In the genomic region with DNA sequence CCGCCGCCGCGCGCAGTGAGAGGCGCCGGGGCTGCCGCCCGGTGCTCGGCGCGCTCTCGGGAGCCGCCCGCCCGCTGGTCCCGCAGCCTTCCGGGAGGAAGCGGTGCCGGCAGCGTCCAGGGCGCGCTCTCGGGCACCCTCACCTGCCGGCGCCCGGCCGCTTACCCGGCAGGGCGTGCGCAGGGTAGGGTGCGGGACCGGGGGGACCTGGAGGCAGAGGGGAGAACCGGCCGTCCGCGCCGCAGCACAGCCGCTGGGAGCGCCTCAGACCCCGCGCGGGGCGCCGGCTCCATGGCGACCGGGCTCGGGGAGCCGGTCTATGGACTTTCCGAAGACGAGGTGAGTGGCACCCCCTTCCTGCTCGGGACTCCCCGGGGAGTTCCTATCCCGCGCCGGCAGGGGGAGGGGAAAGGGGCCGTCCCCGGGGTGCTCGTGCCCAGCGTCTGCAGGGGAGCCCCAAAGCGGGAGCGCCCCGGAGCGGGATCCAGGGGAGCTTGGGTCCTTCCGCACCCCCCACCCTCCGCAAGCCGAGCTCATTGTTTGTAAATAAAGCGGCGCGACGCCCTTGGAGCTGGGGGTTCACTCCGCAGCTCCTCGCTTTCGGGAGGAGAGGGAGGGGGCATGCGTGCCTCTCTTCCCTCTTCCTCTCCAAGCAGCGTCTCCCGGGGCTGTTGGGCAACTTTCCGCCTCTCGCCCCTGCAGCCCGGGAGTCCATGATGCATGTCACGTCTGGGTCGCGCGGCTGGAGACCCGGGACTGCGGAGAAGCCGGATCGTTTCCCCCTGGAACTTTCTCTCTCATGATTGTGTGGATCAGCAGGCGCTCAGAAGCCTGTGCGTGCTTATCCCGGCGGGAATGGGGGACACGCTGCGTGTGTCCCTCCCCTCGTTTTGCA, we compare ENCODE assay signal across 1 cellular context.
TF ChIP-seq lines count a peak whose summit lies in the region.

No MANE protein-coding gene starts in this region.

TF ChIP-seq in HEK293, 187 proteins besides CTCF, POLR2A, EP300 and RAD21 (continued from another document):
- TF ChIP-seq ZBTB44 (tag by site-specific recombination; IDR thresholded peaks at IDR 0.05) (no peak), ZNF792 (tag by site-specific recombination; IDR thresholded peaks at IDR 0.05) (no peak), ZNF785 (tag by site-specific recombination; IDR thresholded peaks at IDR 0.05) (no peak), ZNF423 (tag by site-specific recombination; IDR thresholded peaks at IDR 0.05) (peak; percentile 76), HOXA7 (CRISPR knock-in tag; IDR thresholded peaks at IDR 0.05; ENCODE audit: borderline replicate concordance) (no peak), KLF8 (tag by site-specific recombination; IDR thresholded peaks at IDR 0.05) (no peak), ZNF585B (tag by site-specific recombination; IDR thresholded peaks at IDR 0.05) (no peak), ZNF335 (tag by site-specific recombination; conservative IDR thresholded peaks at IDR 0.05) (peak; percentile 55), ZNF138 (tag by site-specific recombination; IDR thresholded peaks at IDR 0.05; ENCODE audit: borderline replicate concordance) (no peak), ZEB2 (tag by site-specific recombination; IDR thresholded peaks at IDR 0.05) (peak; percentile 84; the same call in 1 of the 2 replicates), ZIC2 (tag by site-specific recombination; IDR thresholded peaks at IDR 0.05) (peak; percentile 99)
- TF ChIP-seq, protein P1, sequence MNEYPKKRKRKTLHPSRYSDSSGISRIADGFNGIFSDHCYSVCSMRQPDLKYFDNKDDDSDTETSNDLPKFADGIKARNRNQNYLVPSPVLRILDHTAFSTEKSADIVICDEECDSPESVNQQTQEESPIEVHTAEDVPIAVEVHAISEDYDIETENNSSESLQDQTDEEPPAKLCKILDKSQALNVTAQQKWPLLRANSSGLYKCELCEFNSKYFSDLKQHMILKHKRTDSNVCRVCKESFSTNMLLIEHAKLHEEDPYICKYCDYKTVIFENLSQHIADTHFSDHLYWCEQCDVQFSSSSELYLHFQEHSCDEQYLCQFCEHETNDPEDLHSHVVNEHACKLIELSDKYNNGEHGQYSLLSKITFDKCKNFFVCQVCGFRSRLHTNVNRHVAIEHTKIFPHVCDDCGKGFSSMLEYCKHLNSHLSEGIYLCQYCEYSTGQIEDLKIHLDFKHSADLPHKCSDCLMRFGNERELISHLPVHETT (tag by site-specific recombination; IDR thresholded peaks at IDR 0.05): no peak
TF ChIP-seq in HEK293: peak in this region for 19.
